In genomic region chr2:151261240-151261976, GRCh38 we compare ENCODE assay signal across 8 cellular contexts. TPM values are rescaled to one million over a fixed set of nuclear protein-coding genes. Genes with fewer than 3 reads are reported as not detected.
A peak's percentile ranks its signal among the peaks of the same experiment; 100 is the strongest.
DNase-seq lines count a peak whose midpoint lies in the region; ATAC-seq and TF ChIP-seq lines count a peak whose summit lies in the region.

RBM43 (minus strand) TSS chr2:151261863; CDS start chr2:151261727, 136 bp downstream.

- TF ChIP-seq CTCF in WTC11 (IDR thresholded peaks at IDR 0.05), result no peak
- no peak for TF ChIP-seq CTCF in cardiac fibroblast (IDR thresholded peaks at IDR 0.05; ENCODE audit: low read depth, low read length)
- peak in 1 of 11 experiments; percentile 14 for TF ChIP-seq CTCF in spleen (IDR thresholded peaks at IDR 0.05 in 8 of 11, conservative IDR thresholded peaks at IDR 0.05 in 3 of 11)

- peak; percentile 89 for ATAC-seq in GM18520 (IDR thresholded peaks at IDR 0.05; ENCODE audit: unreplicated experiment)
- peak; percentile 91 for ATAC-seq in HG03060 (IDR thresholded peaks at IDR 0.05; ENCODE audit: low read depth, unreplicated experiment)
- peak; percentile 81 for ATAC-seq in WTC11

- peak within 1 kb of the TSS; percentile 93 to 99 (median 98) for H3K27ac ChIP-seq in spleen

- DNase-seq in A172 (ENCODE audit: low spot score) (peak; percentile 92), NCI-H2107 (lab: John Stamatoyannopoulos, UW) (peak; percentile 33), WTC11 (ENCODE audit: low spot score) (peak; percentile 70), cardiac fibroblast (ENCODE audit: low read depth in 2 of 2) (peak; percentile 94 to 97), iris pigment epithelial cell (ENCODE audit: low read depth) (peak; percentile 94), spleen (peak; percentile 95)

- H3K4me3 ChIP-seq in cardiac fibroblast (replicated peaks in 1 of 2; ENCODE audit: low read depth in 2 of 2, low read length in 2 of 2) (peak within 1 kb of the TSS; percentile 74 to 84), spleen (peak within 1 kb of the TSS; percentile 74 to 98 (median 91))

- H3K4me1 Mint-ChIP-seq in WTC11, result peaks cover 36% of the 10 kb centered on the region

- CTCF ChIA-PET in WTC11 (lab: Charles Lee), result no interaction called here

- peaks cover 0 to 41% (median 18%) of the 10 kb centered on the region in 6 donors for H3K4me1 ChIP-seq in spleen

- H3K27me3 ChIP-seq in spleen (replicated peaks in 1 of 7), result no peaks in the 10 kb centered on the region

- H3K36me3 ChIP-seq in spleen, result no peaks in the 10 kb centered on the region

- intact Hi-C loops in spleen (cut with DNase I; ENCODE audit: low total_unique reads), result no loop called here

- TF ChIP-seq POLR2A in spleen (IDR thresholded peaks at IDR 0.05), result peak in 2 of 3 donors; percentile 5 to 79

- no peaks in the 10 kb centered on the region for H3K9me3 Mint-ChIP-seq in WTC11

- peak within 1 kb of the TSS; percentile 69 for H3K4me3 Mint-ChIP-seq in WTC11

- peak within 1 kb of the TSS; percentile 87 for H3K27ac Mint-ChIP-seq in WTC11

- H3K9me3 ChIP-seq in spleen, result no peaks in the 10 kb centered on the region

- H3K36me3 Mint-ChIP-seq in WTC11, result no peaks in the 10 kb centered on the region

- no peaks in the 10 kb centered on the region; the same call in 1 of the 2 replicates for H3K27me3 Mint-ChIP-seq in WTC11 (ENCODE audit: low read depth)

- 0 to 1% (median 0%) methylated on average over 27 to 61 of the region's 61 CpGs for WGBS in spleen, 5 donors

- POLR2A ChIA-PET in WTC11 (lab: Charles Lee), result interaction anchor here (1.0 kb wide), 1 partner anchor 148 kb away, joined by 3 read pairs; no protein-coding TSS in a partner anchor

TF ChIP-seq in WTC11, 78 proteins besides CTCF, POLR2A, EP300 and RAD21 (continues in another document):
- TF ChIP-seq ZNF281 (CRISPR knock-in tag; IDR thresholded peaks at IDR 0.05), result no peak
- TF ChIP-seq SP1 (CRISPR knock-in tag; conservative IDR thresholded peaks at IDR 0.05), result peak; percentile 27; the same call in 1 of the 2 replicates
- TF ChIP-seq ZMAT4 (CRISPR knock-in tag; IDR thresholded peaks at IDR 0.05), result no peak
- no peak for TF ChIP-seq IRF2 (CRISPR knock-in tag; IDR thresholded peaks at IDR 0.05; ENCODE audit: borderline replicate concordance, low read depth)
- TF ChIP-seq, protein P1, sequence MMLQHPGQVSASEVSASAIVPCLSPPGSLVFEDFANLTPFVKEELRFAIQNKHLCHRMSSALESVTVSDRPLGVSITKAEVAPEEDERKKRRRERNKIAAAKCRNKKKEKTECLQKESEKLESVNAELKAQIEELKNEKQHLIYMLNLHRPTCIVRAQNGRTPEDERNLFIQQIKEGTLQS (CRISPR knock-in tag; conservative IDR thresholded peaks at IDR 0.05), result no peak
- TF ChIP-seq ELF4 (CRISPR knock-in tag; IDR thresholded peaks at IDR 0.05; ENCODE audit: low read depth), result no peak
- TF ChIP-seq MLX (CRISPR knock-in tag; IDR thresholded peaks at IDR 0.05), result no peak
- no peak for TF ChIP-seq TEAD4 (CRISPR knock-in tag; IDR thresholded peaks at IDR 0.05)
- TF ChIP-seq, protein P2, sequence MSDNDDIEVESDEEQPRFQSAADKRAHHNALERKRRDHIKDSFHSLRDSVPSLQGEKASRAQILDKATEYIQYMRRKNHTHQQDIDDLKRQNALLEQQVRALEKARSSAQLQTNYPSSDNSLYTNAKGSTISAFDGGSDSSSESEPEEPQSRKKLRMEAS (CRISPR knock-in tag; IDR thresholded peaks at IDR 0.05), result peak; percentile 84
- TF ChIP-seq HMGA2 (CRISPR knock-in tag; IDR thresholded peaks at IDR 0.05), result no peak
- TF ChIP-seq ZNF423 (CRISPR knock-in tag; IDR thresholded peaks at IDR 0.05), result peak; percentile 61
- TF ChIP-seq, protein P3, sequence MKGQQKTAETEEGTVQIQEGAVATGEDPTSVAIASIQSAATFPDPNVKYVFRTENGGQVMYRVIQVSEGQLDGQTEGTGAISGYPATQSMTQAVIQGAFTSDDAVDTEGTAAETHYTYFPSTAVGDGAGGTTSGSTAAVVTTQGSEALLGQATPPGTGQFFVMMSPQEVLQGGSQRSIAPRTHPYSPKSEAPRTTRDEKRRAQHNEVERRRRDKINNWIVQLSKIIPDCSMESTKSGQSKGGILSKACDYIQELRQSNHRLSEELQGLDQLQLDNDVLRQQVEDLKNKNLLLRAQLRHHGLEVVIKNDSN (CRISPR knock-in tag; IDR thresholded peaks at IDR 0.05), result 0 out of 2 replicates have a peak, but pooled peaks have one; percentile 36
- no peak for TF ChIP-seq ZNF263 (CRISPR knock-in tag; IDR thresholded peaks at IDR 0.05; ENCODE audit: low read depth)
- TF ChIP-seq E2F1 (CRISPR knock-in tag; IDR thresholded peaks at IDR 0.05), result no peak
- 0 out of 2 replicates have a peak, but pooled peaks have one; percentile 48 for TF ChIP-seq PRRX2 (CRISPR knock-in tag; IDR thresholded peaks at IDR 0.05)
- no peak for TF ChIP-seq ZNF532 (CRISPR knock-in tag; IDR thresholded peaks at IDR 0.05; ENCODE audit: borderline replicate concordance)
- no peak for TF ChIP-seq MYBL2 (CRISPR knock-in tag; IDR thresholded peaks at IDR 0.05)

RNA-seq across cellular contexts. Expression of gene RBM43, which starts in this region (rescaled TPM):
- total RNA-seq in A172 (2014; rRNA removed; shearing (Covaris generic)), result 2.8 and 4.1 TPM in 2 replicates
- total RNA-seq in WTC11 (2021) (2.8 to 3.3 TPM (median 2.9 TPM) in 3 replicates), spleen (10 to 100 TPM in 4 of 7 donors, 1 to 10 TPM in 3; 7.0 to 20.3 (median 10.2) TPM)
- polyA plus RNA-seq in spleen, result 1 to 10 TPM; 5.2 to 6.8 (median 5.7) TPM

Comparison
In these comparisons a context has a peak if more than half of its experiments do, and no peak if none do; other contexts are left out.
1. Peak in every context shown above with its lines: DNase-seq, ATAC-seq, H3K4me3 ChIP-seq and H3K27ac ChIP-seq.
2. DNase-seq: peak in every context shown above with its lines; median percentile 96 in cardiac fibroblast; 95 in spleen; 94 in iris pigment epithelial cell; 92 in A172; 70 in WTC11; 33 in NCI-H2107.